ENCODE assay signal across 32 cellular contexts in the genomic region with DNA sequence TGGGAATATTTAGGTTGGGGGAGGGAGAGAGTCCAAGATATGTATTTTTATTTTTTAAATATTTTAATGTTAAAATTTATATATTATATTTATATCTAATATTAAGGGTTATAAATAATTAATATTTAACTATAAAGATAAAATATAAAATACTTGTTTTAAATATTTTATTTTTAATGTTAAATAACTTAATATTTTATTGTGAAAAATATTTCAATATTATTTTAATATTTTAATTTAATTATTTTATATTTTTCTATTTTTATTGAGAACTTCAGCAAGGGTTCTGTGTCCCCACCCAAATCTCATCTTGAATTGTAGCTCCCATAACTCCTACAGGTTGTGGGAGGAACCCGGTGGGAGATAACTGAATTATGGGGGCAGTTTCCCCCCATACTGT.
"Had no signal": no experiment of that assay in that cellular context is flagged by ENCODE, and none has a peak within 500 bp of the region (broad histone marks: within the 10 kb centered on the region; RNA-seq: fewer than 3 reads in every experiment).

No MANE protein-coding gene starts in this region.

- ATAC-seq: activated T-cell treated with anti-CD3 and anti-CD28 coated beads, Interleukin-2, amount 50 U/mL, for 72 hours; effector memory CD8-positive, alpha-beta T cell; T-helper 17 cell had no signal

- H3K27me3 ChIP-seq: brain microvascular endothelial cell, esophagus squamous epithelium had no signal

- H3K4me3 ChIP-seq: esophagus squamous epithelium had no signal

- FAIRE-seq: astrocyte, bronchial epithelial cell, endothelial cell of umbilical vein had no signal

- H3K4me3 Mint-ChIP-seq: activated CD4-positive, alpha-beta memory T cell treated with anti-CD3 and anti-CD28 coated beads, Interleukin-2, amount 10 ng/mL, durations not matched to agents 7 days and 5 days; activated CD4-positive, alpha-beta T cell treated with anti-CD3 and anti-CD28 coated beads, Interleukin-2, amount 10 ng/mL, durations not matched to agents 7 days and 5 days; activated naive CD8-positive, alpha-beta T cell; activated T-cell treated with anti-CD3 and anti-CD28 coated beads, Interleukin-2, amount 50 U/mL, for 24 hours; activated T-cell treated with anti-CD3 and anti-CD28 coated beads, Interleukin-2, amount 50 U/mL, for 72 hours; central memory CD8-positive, alpha-beta T cell; effector memory CD8-positive, alpha-beta T cell; T-helper 17 cell; T-helper 2 cell treated with Interferon-gamma antibody and Interleukin-4, amounts not matched to agents 5 μg/mL and 100 μg/mL, for 36 hours had no signal

- H3K36me3 ChIP-seq: brain microvascular endothelial cell, esophagus squamous epithelium had no signal

- H3K27ac Mint-ChIP-seq: activated CD4-positive, alpha-beta memory T cell treated with anti-CD3 and anti-CD28 coated beads, Interleukin-2, amount 10 ng/mL, durations not matched to agents 7 days and 5 days; activated CD4-positive, alpha-beta T cell treated with anti-CD3 and anti-CD28 coated beads, Interleukin-2, amount 10 ng/mL, durations not matched to agents 7 days and 5 days; activated naive CD8-positive, alpha-beta T cell; activated T-cell treated with anti-CD3 and anti-CD28 coated beads, Interleukin-2, amount 50 U/mL, for 24 hours; activated T-cell treated with anti-CD3 and anti-CD28 coated beads, Interleukin-2, amount 50 U/mL, for 72 hours; effector memory CD8-positive, alpha-beta T cell; T-helper 17 cell; T-helper 2 cell treated with Interferon-gamma antibody and Interleukin-4, amounts not matched to agents 5 μg/mL and 100 μg/mL, for 36 hours had no signal

- H3K4me1 Mint-ChIP-seq: activated CD4-positive, alpha-beta memory T cell treated with anti-CD3 and anti-CD28 coated beads, Interleukin-2, amount 10 ng/mL, durations not matched to agents 7 days and 5 days; activated CD4-positive, alpha-beta T cell treated with anti-CD3 and anti-CD28 coated beads, Interleukin-2, amount 10 ng/mL, durations not matched to agents 7 days and 5 days; central memory CD8-positive, alpha-beta T cell; T-helper 17 cell had no signal

- H3K9me3 Mint-ChIP-seq: central memory CD8-positive, alpha-beta T cell; effector memory CD8-positive, alpha-beta T cell had no signal

- H3K9me3 ChIP-seq: esophagus squamous epithelium had no signal

- DNase-seq: activated CD4-positive, alpha-beta memory T cell treated with anti-CD3 and anti-CD28 coated beads, Interleukin-2, amount 10 ng/mL, durations not matched to agents 7 days and 5 days; activated CD4-positive, alpha-beta T cell treated with anti-CD3 and anti-CD28 coated beads for 1 hour; activated CD4-positive, alpha-beta T cell treated with anti-CD3 and anti-CD28 coated beads for 4 hours; activated CD4-positive, alpha-beta T cell treated with anti-CD3 and anti-CD28 coated beads, Interleukin-2, amount 10 ng/mL, durations not matched to agents 7 days and 5 days; activated CD4-positive, alpha-beta T cell treated with anti-CD3 and anti-CD28 coated beads, Interleukin-2, amount 50 U/mL, for 4 hours; activated CD8-positive, alpha-beta memory T cell treated with anti-CD3 and anti-CD28 coated beads, Interleukin-2, amount 50 U/mL, for 48 hours; activated gamma-delta T cell treated with Interleukin-2 at 50 U/mL for 16 hours; activated naive CD4-positive, alpha-beta T cell treated with anti-CD3 and anti-CD28 coated beads, Interleukin-2, amount 50 U/mL, for 16 hours; activated naive CD4-positive, alpha-beta T cell treated with Interleukin-2 at 50 U/mL for 16 hours; activated T-cell treated with anti-CD3 and anti-CD28 coated beads for 4 hours; activated T-cell treated with anti-CD3 and anti-CD28 coated beads, Interleukin-2, amount 50 U/mL, for 24 hours; activated T-cell treated with anti-CD3 and anti-CD28 coated beads, Interleukin-2, amount 50 U/mL, for 72 hours; amniotic stem cell; anterior cingulate cortex; brain microvascular endothelial cell; cortex of kidney; dermis blood vessel endothelial cell; effector CD4-positive, alpha-beta T cell; effector memory CD8-positive, alpha-beta T cell; esophagus squamous epithelium; foreskin melanocyte; head of caudate nucleus; T-helper 1 cell; T-helper 17 cell; T1000 had no signal

- H3K27ac ChIP-seq: brain microvascular endothelial cell, epithelial cell of prostate, esophagus squamous epithelium had no signal
